16 cellular contexts compared by ENCODE assay signal in genomic region chr21:33648555-33648954, GRCh38. TPM values are rescaled to one million over a fixed set of nuclear protein-coding genes. Genes with fewer than 3 reads are reported as not detected.
DNase-seq lines count a peak whose midpoint lies in the region; ATAC-seq, FAIRE-seq and TF ChIP-seq lines count a peak whose summit lies in the region.
"Had no signal": no experiment of that assay in that cellular context is flagged by ENCODE, and none has a peak within 500 bp of the region (broad histone marks: within the 10 kb centered on the region; RNA-seq: fewer than 3 reads in every experiment).

No MANE protein-coding gene starts in this region.

- no peaks in the 10 kb centered on the region for H3K9me1 ChIP-seq in K562 (ENCODE audit: control insufficient read depth, insufficient read depth, low read length)

- 0 out of 2 replicates have a peak, but pooled peaks cover 4% of the 10 kb centered on the region for H4K20me1 ChIP-seq in HepG2 (ENCODE audit: insufficient read depth, low read length)
- H4K20me1 ChIP-seq in K562 (replicated peaks; ENCODE audit: control insufficient read depth, insufficient read depth, low read length), result no peaks in the 10 kb centered on the region

- no peak for ATAC-seq in HepG2
- no peak for ATAC-seq in right lobe of liver
- ATAC-seq in K562, result no peak
- ATAC-seq in HG03571 (IDR thresholded peaks at IDR 0.05; ENCODE audit: unreplicated experiment), result no peak
- no peak for ATAC-seq in GM21528 (IDR thresholded peaks at IDR 0.05; ENCODE audit: low FRiP score, unreplicated experiment)
- ATAC-seq: HCT116 had no signal

- POLR2A ChIA-PET in HepG2 (lab: Yijun Ruan, JAX) (no interaction called here), K562 (lab: Yijun Ruan, JAX) (interaction anchor here (1.4 to 1.5 kb wide), 2 partner anchors 12 to 15 kb away, joined by 5 to 6 read pairs; no protein-coding TSS in a partner anchor)

- peaks cover 57% of the 10 kb centered on the region for H3K4me1 Mint-ChIP-seq in progenitor cell of endocrine pancreas (ENCODE audit: low read depth)

- H3K27me3 Mint-ChIP-seq in progenitor cell of endocrine pancreas, result no peaks in the 10 kb centered on the region

- H3K4me3 Mint-ChIP-seq in progenitor cell of endocrine pancreas (ENCODE audit: low read depth), result no peak overlapping the region
- H3K4me3 Mint-ChIP-seq: CD4-positive, CD25-positive, alpha-beta regulatory T cell had no signal

- no peak overlapping the region for H3K4me2 ChIP-seq in HepG2 (ENCODE audit: low read depth, low read length)
- no peak overlapping the region for H3K4me2 ChIP-seq in K562 (ENCODE audit: insufficient read depth, low read length)

- 92% methylated on average over 1 of the region's 1 CpG for WGBS in HepG2 (ENCODE audit: low lambda C conversion rate)
- WGBS in right lobe of liver (ENCODE audit: insufficient coverage, low coverage, low lambda C conversion rate, missing lambda C conversion rate), result 100% methylated on average over 1 of the region's 1 CpG
- WGBS in K562 (ENCODE audit: insufficient coverage, low coverage, missing lambda C conversion rate), result 15% methylated on average over 1 of the region's 1 CpG

- peak overlapping the region; percentile 65 for H3K27ac Mint-ChIP-seq in progenitor cell of endocrine pancreas
- H3K27ac Mint-ChIP-seq: CD4-positive, CD25-positive, alpha-beta regulatory T cell had no signal

- no peaks in the 10 kb centered on the region for H3K9me3 Mint-ChIP-seq in progenitor cell of endocrine pancreas (ENCODE audit: low read depth)
- H3K9me3 Mint-ChIP-seq: CD4-positive, CD25-positive, alpha-beta regulatory T cell had no signal

- FAIRE-seq in HepG2 (lab: Jason Lieb, UNC) (no peak), K562 (lab: Jason Lieb, UNC) (no peak)
- FAIRE-seq: H54 had no signal

- intact Hi-C loops in HepG2 (cut with micrococcal nuclease; ENCODE audit: unreplicated experiment) (loop anchor here (10.0 kb wide), 1 partner anchor 116 kb away; no protein-coding TSS in a partner anchor), right lobe of liver (cut with DNase I) (no loop called here), K562 (cut with micrococcal nuclease) (no loop called here)

- TF ChIP-seq CTCF in HepG2 (CRISPR knock-in tag; IDR thresholded peaks at IDR 0.05) (no peak), right lobe of liver (IDR thresholded peaks at IDR 0.05) (no peak), K562 (IDR thresholded peaks at IDR 0.05 in 2 of 3, conservative IDR thresholded peaks at IDR 0.05 in 1 of 3; ENCODE audit: insufficient read depth in 2 of 3, low read depth in 1 of 3, low read length in 3 of 3) (no peak), progenitor cell of endocrine pancreas (IDR thresholded peaks at IDR 0.05; ENCODE audit: unreplicated experiment) (no peak)

- TF ChIP-seq POLR2A in HepG2 (IDR thresholded peaks at IDR 0.05; ENCODE audit: insufficient read depth in 1 of 2, low read depth in 2 of 2, low read length in 2 of 2) (no peak), right lobe of liver (IDR thresholded peaks at IDR 0.05) (no peak), K562 (conservative IDR thresholded peaks at IDR 0.05) (no peak)

- H3K9me3 ChIP-seq in HepG2 (ENCODE audit: low read length), result no peaks in the 10 kb centered on the region
- no peaks in the 10 kb centered on the region for H3K9me3 ChIP-seq in right lobe of liver
- H3K9me3 ChIP-seq in K562 (replicated peaks; ENCODE audit: control insufficient read depth, insufficient read depth, low read depth, low read length), result no peaks in the 10 kb centered on the region

- TF ChIP-seq EP300 in HepG2 (IDR thresholded peaks at IDR 0.05; ENCODE audit: low read depth in 2 of 2, low read length in 2 of 2) (no peak), HepG2 (CRISPR knock-in tag; IDR thresholded peaks at IDR 0.05; ENCODE audit: borderline replicate concordance) (no peak), K562 (IDR thresholded peaks at IDR 0.05; ENCODE audit: low read length) (no peak)

- H3K4me3 ChIP-seq in HepG2 (replicated peaks in 1 of 3; ENCODE audit: insufficient read depth in 1 of 3, low read depth in 2 of 3, low read length in 3 of 3) (no peak overlapping the region), right lobe of liver (no peak overlapping the region), K562 (no peak overlapping the region)
- H3K4me3 ChIP-seq: BLaER1 treated with 17β-estradiol and CSF1 and Interleukin-3, amounts not matched to agents 10 nM and 100 nM had no signal

- no TSS peak for BruUV-seq in HepG2 (replicated peaks; lab: Mats Ljungman, UMichigan)
- no TSS peak for BruUV-seq in K562 (replicated peaks; lab: Mats Ljungman, UMichigan)

- no peak for TF ChIP-seq RAD21 in HepG2 (CRISPR knock-in tag; IDR thresholded peaks at IDR 0.05)
- no peak for TF ChIP-seq RAD21 in K562 (CRISPR knock-in tag; conservative IDR thresholded peaks at IDR 0.05 in 1 of 2, IDR thresholded peaks at IDR 0.05 in 1 of 2)

- CTCF ChIA-PET in HepG2 (lab: Yijun Ruan, JAX; ENCODE audit: low intra/inter-chr PET ratio, low total read pairs), result no interaction called here
- CTCF ChIA-PET in K562 (lab: Yijun Ruan, JAX; ENCODE audit: low intra/inter-chr PET ratio), result no interaction called here

- H2AFZ ChIP-seq in HepG2 (ENCODE audit: low read length) (no peak overlapping the region), K562 (ENCODE audit: low read depth, low read length) (no peak overlapping the region)

- DNase-seq in HepG2 (ENCODE audit: low spot score) (no peak), right lobe of liver (no peak), K562 (ENCODE audit: extremely low read depth in 1 of 4, low spot score in 3 of 4) (no peak), progenitor cell of endocrine pancreas (ENCODE audit: low spot score, unreplicated experiment) (no peak)
- DNase-seq in stimulated activated CD4-positive, alpha-beta T cell treated with anti-CD3 and anti-CD28 coated beads, Interleukin-4, amount 100 ng/mL, for 4 hours, result no peak
- DNase-seq: 8988T; ACHN; Calu3; CD4-positive, CD25-positive, alpha-beta regulatory T cell; DMS 273 treated with DMSO at 0.1 percent for 48 hours; Karpas-422 had no signal

- in situ Hi-C loops in HepG2 (cut with HindIII; ENCODE audit: extremely low pct_ligation_motif_present, low pct_unique_long_range_greater_than_20kb), result no loop called here
- in situ Hi-C loops in K562 (cut with MboI), result no loop called here

- H3K27ac ChIP-seq in HepG2 (ENCODE audit: extremely low read length, insufficient read depth, low read length) (no peak overlapping the region), right lobe of liver (no peak overlapping the region), K562 (ENCODE audit: extremely low read depth, low read depth, low read length) (no peak overlapping the region)
- H3K27ac ChIP-seq: BLaER1 treated with 17β-estradiol and CSF1 and Interleukin-3, amounts not matched to agents 10 nM and 100 nM had no signal

- H3K27me3 ChIP-seq in HepG2 (ENCODE audit: control insufficient read depth in 1 of 2, insufficient read depth in 2 of 2, low read length in 2 of 2), result no peaks in the 10 kb centered on the region
- H3K27me3 ChIP-seq in right lobe of liver, result no peaks in the 10 kb centered on the region
- peaks cover 2 to 7% of the 10 kb centered on the region in 2 experiments; a peak in 2 of 5 replicates for H3K27me3 ChIP-seq in K562 (ENCODE audit: control insufficient read depth in 2 of 2, insufficient read depth in 2 of 2, low read length in 2 of 2)

- H3K9ac ChIP-seq in HepG2 (ENCODE audit: insufficient read depth, low read depth, low read length), result no peak overlapping the region
- no peak overlapping the region for H3K9ac ChIP-seq in K562 (ENCODE audit: insufficient read depth in 1 of 2, low read depth in 2 of 2, low read length in 2 of 2)
- H3K9ac ChIP-seq: BLaER1 treated with 17β-estradiol and CSF1 and Interleukin-3, amounts not matched to agents 10 nM and 100 nM had no signal

- H3K4me1 ChIP-seq in HepG2 (ENCODE audit: insufficient read depth, low read length) (peaks cover 43% of the 10 kb centered on the region), right lobe of liver (peaks cover 0 to 44% (median 15%) of the 10 kb centered on the region in 4 donors), K562 (replicated peaks in 1 of 2; ENCODE audit: control insufficient read depth in 2 of 2, insufficient read depth in 2 of 2, low read length in 2 of 2) (no peaks in the 10 kb centered on the region)

- peaks cover 87% of the 10 kb centered on the region for H3K79me2 ChIP-seq in HepG2 (ENCODE audit: insufficient read depth, low read length)
- no peaks in the 10 kb centered on the region for H3K79me2 ChIP-seq in K562 (ENCODE audit: control insufficient read depth, insufficient read depth, low read length)

- peaks cover 2% of the 10 kb centered on the region for H3K36me3 Mint-ChIP-seq in progenitor cell of endocrine pancreas (ENCODE audit: insufficient read depth)
- H3K36me3 Mint-ChIP-seq: CD4-positive, CD25-positive, alpha-beta regulatory T cell had no signal

- H3K36me3 ChIP-seq in HepG2 (replicated peaks in 1 of 2; ENCODE audit: control insufficient read depth in 1 of 2, insufficient read depth in 2 of 2, low read length in 2 of 2) (no peaks in the 10 kb centered on the region), right lobe of liver (no peaks in the 10 kb centered on the region), K562 (ENCODE audit: control insufficient read depth, insufficient read depth, low read length) (no peaks in the 10 kb centered on the region)

RNA-seq across cellular contexts. Expression of gene ITSN1, which starts 6.3 kb away (rescaled TPM):
- 20.9 and 26.1 TPM in 2 replicates for total RNA-seq in HepG2 (2016; rRNA removed; fragmentation: Illumina TruSeq; extraction: Trizol)
- 7.4 and 8.4 TPM in 2 replicates for total RNA-seq in HepG2 (2016; cell fraction: cytosol; rRNA removed; fragmentation: Illumina TruSeq; extraction: Trizol; ENCODE audit: low read depth)
- total RNA-seq in HepG2 (2016; cell fraction: insoluble cytoplasmic fraction; rRNA removed; fragmentation: Illumina TruSeq; extraction: Trizol), result 19.4 and 27.9 TPM in 2 replicates
- 12.5 and 13.9 TPM in 2 replicates for total RNA-seq in HepG2 (2016; cell fraction: membrane; rRNA removed; fragmentation: Illumina TruSeq; extraction: Trizol)
- 28.9 and 34.6 TPM in 2 replicates for total RNA-seq in HepG2 (2016; cell fraction: nucleus; rRNA removed; fragmentation: Illumina TruSeq; extraction: Trizol)
- polyA plus RNA-seq in HepG2 (2011; rRNA removed), result 32.2 and 33.8 TPM in 2 replicates
- polyA plus RNA-seq in HepG2 (2011; cell fraction: cytosol; rRNA removed), result 17.7 and 19.5 TPM in 2 replicates
- 77.2 and 113 TPM in 2 replicates for polyA plus RNA-seq in HepG2 (2011; cell fraction: nucleus; rRNA removed)
- polyA plus RNA-seq in HepG2 (2012), result 17.9 and 21.0 TPM in 2 replicates
- polyA plus RNA-seq in HepG2 (2016; cell fraction: cytosol; fragmentation: Illumina TruSeq; extraction: Trizol; ENCODE audit: low read depth), result 2.1 and 2.2 TPM in 2 replicates
- polyA plus RNA-seq in HepG2 (2016; cell fraction: insoluble cytoplasmic fraction; fragmentation: Illumina TruSeq; extraction: Trizol; ENCODE audit: low read depth), result 19.9 and 26.2 TPM in 2 replicates
- 5.9 and 7.6 TPM in 2 replicates for polyA plus RNA-seq in HepG2 (2016; cell fraction: membrane; fragmentation: Illumina TruSeq; extraction: Trizol; ENCODE audit: low read depth)
- polyA plus RNA-seq in HepG2 (2016; cell fraction: nucleus; fragmentation: Illumina TruSeq; extraction: Trizol; ENCODE audit: insufficient read depth, low read depth), result 54.1 and 57.5 TPM in 2 replicates
- 30.7 and 84.5 TPM in 2 replicates for polyA minus RNA-seq in HepG2 (2011; rRNA and poly(A)+ RNA removed; ENCODE audit: low replicate concordance)
- polyA minus RNA-seq in HepG2 (2011; cell fraction: cytosol; rRNA and poly(A)+ RNA removed), result 12.0 and 17.5 TPM in 2 replicates
- 48.5 and 64.6 TPM in 2 replicates for polyA minus RNA-seq in HepG2 (2011; cell fraction: nucleus; rRNA and poly(A)+ RNA removed)
- 10 to 100 TPM; 27.8 to 63.1 (median 33.8) TPM for total RNA-seq in right lobe of liver
- 12.1 and 17.2 TPM in 2 replicates for total RNA-seq in K562 (2011; cell fraction: chromatin; rRNA removed; ENCODE audit: low replicate concordance)
- 4.3 and 8.3 TPM in 2 replicates for total RNA-seq in K562 (2011; cell fraction: nucleolus; rRNA removed)
- 9.7 and 14.1 TPM in 2 replicates for total RNA-seq in K562 (2011; cell fraction: nucleoplasm; rRNA removed)
- total RNA-seq in K562 (2014; rRNA removed), result 3.9 and 7.5 TPM in 2 replicates
- total RNA-seq in K562 (2014; rRNA removed; fragmentation: Illumina TruSeq; extraction: Trizol), result 4.3 and 6.3 TPM in 2 replicates
- 8.0 and 9.8 TPM in 2 replicates for total RNA-seq in K562 (2015; rRNA removed; fragmentation: Illumina TruSeq; extraction: Trizol)
- total RNA-seq in K562 (2021), result 7.0 and 8.7 TPM in 2 replicates
- 12.6 TPM in 2 replicates for polyA plus RNA-seq in K562 (2011; rRNA removed)
- polyA plus RNA-seq in K562 (2011; cell fraction: cytosol; rRNA removed), result 8.5 and 10.6 TPM in 2 replicates
- 23.1 and 27.6 TPM in 2 replicates for polyA plus RNA-seq in K562 (2011; cell fraction: nucleus; rRNA removed)
- polyA plus RNA-seq in K562 (2012), result 3.9 and 6.9 TPM in 2 replicates
- polyA plus RNA-seq in K562 (2014; fragmentation: Illumina TruSeq; extraction: Trizol), result 9.4 and 10.7 TPM in 2 replicates
- 1 to 10 TPM; 1.1 to 2.1 TPM for polyA plus RNA-seq in K562 (2014; fragmentation: Nextera tagmentation; extraction: Ambion mirVana)
- 4.8 and 9.5 TPM in 2 replicates for polyA plus RNA-seq in K562 (2014; rRNA removed)
- polyA minus RNA-seq in K562 (2011; rRNA and poly(A)+ RNA removed), result 15.5 and 18.0 TPM in 2 replicates
- polyA minus RNA-seq in K562 (2011; cell fraction: cytosol; rRNA and poly(A)+ RNA removed), result 7.8 and 8.7 TPM in 2 replicates
- 8.6 and 14.7 TPM in 2 replicates for polyA minus RNA-seq in K562 (2011; cell fraction: nucleus; rRNA and poly(A)+ RNA removed)
- total RNA-seq in progenitor cell of endocrine pancreas, result 112 and 116 TPM in 2 replicates

RNA-seq across cellular contexts. Expression of gene CRYZL1, which starts 7.0 kb away (rescaled TPM):
- 20.3 and 25.9 TPM in 2 replicates for total RNA-seq in HepG2 (2016; rRNA removed; fragmentation: Illumina TruSeq; extraction: Trizol)
- 5.2 and 7.4 TPM in 2 replicates for total RNA-seq in HepG2 (2016; cell fraction: cytosol; rRNA removed; fragmentation: Illumina TruSeq; extraction: Trizol; ENCODE audit: low read depth)
- 16.8 and 18.9 TPM in 2 replicates for total RNA-seq in HepG2 (2016; cell fraction: insoluble cytoplasmic fraction; rRNA removed; fragmentation: Illumina TruSeq; extraction: Trizol)
- 8.0 and 10.8 TPM in 2 replicates for total RNA-seq in HepG2 (2016; cell fraction: membrane; rRNA removed; fragmentation: Illumina TruSeq; extraction: Trizol)
- 21.2 and 22.0 TPM in 2 replicates for total RNA-seq in HepG2 (2016; cell fraction: nucleus; rRNA removed; fragmentation: Illumina TruSeq; extraction: Trizol)
- 27.7 and 29.9 TPM in 2 replicates for polyA plus RNA-seq in HepG2 (2011; rRNA removed)
- polyA plus RNA-seq in HepG2 (2011; cell fraction: cytosol; rRNA removed), result 7.0 and 10.2 TPM in 2 replicates
- 39.4 and 46.1 TPM in 2 replicates for polyA plus RNA-seq in HepG2 (2011; cell fraction: nucleus; rRNA removed)
- polyA plus RNA-seq in HepG2 (2012), result 19.7 and 20.7 TPM in 2 replicates
- 5.9 and 7.3 TPM in 2 replicates for polyA plus RNA-seq in HepG2 (2016; cell fraction: cytosol; fragmentation: Illumina TruSeq; extraction: Trizol; ENCODE audit: low read depth)
- 21.3 and 22.3 TPM in 2 replicates for polyA plus RNA-seq in HepG2 (2016; cell fraction: insoluble cytoplasmic fraction; fragmentation: Illumina TruSeq; extraction: Trizol; ENCODE audit: low read depth)
- 5.9 and 6.0 TPM in 2 replicates for polyA plus RNA-seq in HepG2 (2016; cell fraction: membrane; fragmentation: Illumina TruSeq; extraction: Trizol; ENCODE audit: low read depth)
- polyA plus RNA-seq in HepG2 (2016; cell fraction: nucleus; fragmentation: Illumina TruSeq; extraction: Trizol; ENCODE audit: insufficient read depth, low read depth), result 28.2 and 41.4 TPM in 2 replicates
- 6.0 and 23.4 TPM in 2 replicates for polyA minus RNA-seq in HepG2 (2011; rRNA and poly(A)+ RNA removed; ENCODE audit: low replicate concordance)
- polyA minus RNA-seq in HepG2 (2011; cell fraction: cytosol; rRNA and poly(A)+ RNA removed), result 5.8 and 7.4 TPM in 2 replicates
- polyA minus RNA-seq in HepG2 (2011; cell fraction: nucleus; rRNA and poly(A)+ RNA removed), result 58.7 and 70.7 TPM in 2 replicates
- 10 to 100 TPM in 4 of 6 experiments, 1 to 10 TPM in 2; 9.7 to 16.3 (median 13.2) TPM for total RNA-seq in right lobe of liver
- total RNA-seq in K562 (2011; cell fraction: chromatin; rRNA removed; ENCODE audit: low replicate concordance), result 70.4 and 160 TPM in 2 replicates
- 39.9 and 42.9 TPM in 2 replicates for total RNA-seq in K562 (2011; cell fraction: nucleolus; rRNA removed)
- 64.7 and 86.4 TPM in 2 replicates for total RNA-seq in K562 (2011; cell fraction: nucleoplasm; rRNA removed)
- 16.5 and 25.2 TPM in 2 replicates for total RNA-seq in K562 (2014; rRNA removed)
- total RNA-seq in K562 (2014; rRNA removed; fragmentation: Illumina TruSeq; extraction: Trizol), result 19.9 and 24.0 TPM in 2 replicates
- total RNA-seq in K562 (2015; rRNA removed; fragmentation: Illumina TruSeq; extraction: Trizol), result 20.8 and 22.4 TPM in 2 replicates
- 25.6 and 31.9 TPM in 2 replicates for total RNA-seq in K562 (2021)
- polyA plus RNA-seq in K562 (2011; rRNA removed), result 97.9 and 98.2 TPM in 2 replicates
- 13.0 and 30.9 TPM in 2 replicates for polyA plus RNA-seq in K562 (2011; cell fraction: cytosol; rRNA removed)
- polyA plus RNA-seq in K562 (2011; cell fraction: nucleus; rRNA removed), result 78.7 and 127 TPM in 2 replicates
- polyA plus RNA-seq in K562 (2012), result 34.8 and 44.0 TPM in 2 replicates
- 32.5 and 39.2 TPM in 2 replicates for polyA plus RNA-seq in K562 (2014; fragmentation: Illumina TruSeq; extraction: Trizol)
- 10 to 100 TPM; 79.5 to 80.8 TPM for polyA plus RNA-seq in K562 (2014; fragmentation: Nextera tagmentation; extraction: Ambion mirVana)
- 47.9 and 52.3 TPM in 2 replicates for polyA plus RNA-seq in K562 (2014; rRNA removed)
- polyA minus RNA-seq in K562 (2011; rRNA and poly(A)+ RNA removed), result 139 and 147 TPM in 2 replicates
- 18.0 and 22.2 TPM in 2 replicates for polyA minus RNA-seq in K562 (2011; cell fraction: cytosol; rRNA and poly(A)+ RNA removed)
- 37.7 and 82.6 TPM in 2 replicates for polyA minus RNA-seq in K562 (2011; cell fraction: nucleus; rRNA and poly(A)+ RNA removed)
- total RNA-seq in progenitor cell of endocrine pancreas, result 39.9 and 42.8 TPM in 2 replicates

Comparison
In these comparisons a context has a peak if more than half of its experiments do, and no peak if none do; other contexts are left out.
1. Of the 241 proteins assayed by ChIP-seq in both HepG2 and K562: peak only in HepG2: none; only in K562: none; in both: ZNF121; in neither: 240.